ENCODE assay signal across 21 cellular contexts in genomic region chr5:161410640-161411039, GRCh38.
DNase-seq lines count a peak whose midpoint lies in the region; ATAC-seq and TF ChIP-seq lines count a peak whose summit lies in the region.
"Had no signal": no experiment of that assay in that cellular context is flagged by ENCODE, and none has a peak within 500 bp of the region (broad histone marks: within the 10 kb centered on the region; RNA-seq: fewer than 3 reads in every experiment).

No MANE protein-coding gene starts in this region.

- no peaks in the 10 kb centered on the region for H3K27me3 Mint-ChIP-seq in stimulated activated memory B cell treated with anti-CD40 and anti-IgM and Interleukin-4, amounts not matched to agents 10 μg/mL and 1 μg/mL and 100 μg/mL, for 72 hours
- H3K27me3 Mint-ChIP-seq in nephron progenitor cell (ENCODE audit: low read depth, poor library complexity), result no peaks in the 10 kb centered on the region
- H3K27me3 Mint-ChIP-seq: CD4-positive, alpha-beta T cell; IgD-negative memory B cell had no signal

- H3K4me3 ChIP-seq in dorsolateral prefrontal cortex, result no peak overlapping the region
- H3K4me3 ChIP-seq: BLaER1 treated with 17β-estradiol and CSF1 and Interleukin-3, amounts not matched to agents 10 nM and 100 nM; GM23338; Peyer's patch had no signal

- intact Hi-C loops in dorsolateral prefrontal cortex (cut with DNase I), result no loop called here

- H3K4me3 Mint-ChIP-seq in stimulated activated memory B cell treated with anti-CD40 and anti-IgM and Interleukin-4, amounts not matched to agents 10 μg/mL and 1 μg/mL and 100 μg/mL, for 72 hours, result no peak overlapping the region
- H3K4me3 Mint-ChIP-seq in nephron progenitor cell, result no peak overlapping the region
- H3K4me3 Mint-ChIP-seq: CD4-positive, alpha-beta T cell; GM23338; H9; HFFc6; IgD-negative memory B cell had no signal

- DNase-seq in LHCN-M2 (ENCODE audit: low read depth), result peak; percentile 17
- peak in 7 of 10 donors; percentile 20 to 69 (median 52) for DNase-seq in dorsolateral prefrontal cortex
- peak; percentile 61 for DNase-seq in myocyte (ENCODE audit: low read depth)
- DNase-seq in nephron progenitor cell, result no peak
- no peak for DNase-seq in NCI-H187 (lab: John Stamatoyannopoulos, UW)
- DNase-seq: CD4-positive, alpha-beta T cell; H9; HFFc6; NCI-H1092 treated with DMSO at 0.1 percent for 48 hours; NCI-H1436; NCI-H187 treated with DMSO at 0.1 percent for 48 hours; NCI-H526; NCI-H82; Peyer's patch; SHP77 treated with DMSO at 0.1 percent for 48 hours had no signal

- peak overlapping the region in 45 of 59 donors; percentile 1 to 81 (median 58) for H3K27ac ChIP-seq in dorsolateral prefrontal cortex
- H3K27ac ChIP-seq: BLaER1 treated with 17β-estradiol and CSF1 and Interleukin-3, amounts not matched to agents 10 nM and 100 nM; Peyer's patch had no signal

- H3K36me3 Mint-ChIP-seq in stimulated activated memory B cell treated with anti-CD40 and anti-IgM and Interleukin-4, amounts not matched to agents 10 μg/mL and 1 μg/mL and 100 μg/mL, for 72 hours, result no peaks in the 10 kb centered on the region
- H3K36me3 Mint-ChIP-seq in nephron progenitor cell (ENCODE audit: low read depth), result no peaks in the 10 kb centered on the region
- H3K36me3 Mint-ChIP-seq: IgD-negative memory B cell had no signal

- no peaks in the 10 kb centered on the region for H3K9me3 Mint-ChIP-seq in stimulated activated memory B cell treated with anti-CD40 and anti-IgM and Interleukin-4, amounts not matched to agents 10 μg/mL and 1 μg/mL and 100 μg/mL, for 72 hours
- H3K9me3 Mint-ChIP-seq in nephron progenitor cell, result no peaks in the 10 kb centered on the region
- H3K9me3 Mint-ChIP-seq: CD4-positive, alpha-beta T cell; GM23338; H9; IgD-negative memory B cell had no signal

- no peaks in the 10 kb centered on the region for H3K4me1 Mint-ChIP-seq in stimulated activated memory B cell treated with anti-CD40 and anti-IgM and Interleukin-4, amounts not matched to agents 10 μg/mL and 1 μg/mL and 100 μg/mL, for 72 hours
- no peaks in the 10 kb centered on the region for H3K4me1 Mint-ChIP-seq in nephron progenitor cell
- H3K4me1 Mint-ChIP-seq: GM23338, H9, IgD-negative memory B cell had no signal

- ATAC-seq in stimulated activated memory B cell treated with anti-CD40 and anti-IgM and Interleukin-4, amounts not matched to agents 10 μg/mL and 1 μg/mL and 100 μg/mL, for 72 hours, result peak; percentile 48
- ATAC-seq in GM18505 (IDR thresholded peaks at IDR 0.05; ENCODE audit: unreplicated experiment), result no peak
- no peak for ATAC-seq in GM19463 (IDR thresholded peaks at IDR 0.05; ENCODE audit: unreplicated experiment)
- ATAC-seq: GM23338 had no signal

- no peak overlapping the region for H3K27ac Mint-ChIP-seq in stimulated activated memory B cell treated with anti-CD40 and anti-IgM and Interleukin-4, amounts not matched to agents 10 μg/mL and 1 μg/mL and 100 μg/mL, for 72 hours
- no peak overlapping the region for H3K27ac Mint-ChIP-seq in nephron progenitor cell
- H3K27ac Mint-ChIP-seq: CD4-positive, alpha-beta T cell; GM23338; HFFc6 had no signal

- no peak for TF ChIP-seq CTCF in dorsolateral prefrontal cortex (IDR thresholded peaks at IDR 0.05 in 54 of 56, conservative IDR thresholded peaks at IDR 0.05 in 2 of 56; ENCODE audit: low read depth in 1 of 56, partially characterized antibody in 56 of 56)
- TF ChIP-seq CTCF in nephron progenitor cell (IDR thresholded peaks at IDR 0.05), result no peak

- TF ChIP-seq POLR2A in GM18505 (IDR thresholded peaks at IDR 0.05; ENCODE audit: borderline replicate concordance, extremely low read depth, insufficient read depth, insufficient read length), result no peak

- no peaks in the 10 kb centered on the region for H3K27me3 ChIP-seq in dorsolateral prefrontal cortex
- H3K27me3 ChIP-seq: BLaER1 treated with 17β-estradiol and CSF1 and Interleukin-3, amounts not matched to agents 10 nM and 100 nM; Peyer's patch had no signal

Comparison
In these comparisons a context has a peak if more than half of its experiments do, and no peak if none do; other contexts are left out.
1. DNase-seq: peak in LHCN-M2 (single experiment), dorsolateral prefrontal cortex (7 of 10) and myocyte (single experiment); none in nephron progenitor cell (single experiment) and NCI-H187 (0 of 2).